ENCODE assay signal across 12 cellular contexts in genomic region chr13:49998714-49999624, GRCh38. TPM values are rescaled to one million over a fixed set of nuclear protein-coding genes. Genes with fewer than 3 reads are reported as not detected.
DNase-seq lines count a peak whose midpoint lies in the region; ATAC-seq, FAIRE-seq and TF ChIP-seq lines count a peak whose summit lies in the region.
"Had no signal": no experiment of that assay in that cellular context is flagged by ENCODE, and none has a peak within 500 bp of the region (broad histone marks: within the 10 kb centered on the region; RNA-seq: fewer than 3 reads in every experiment).

No MANE protein-coding gene starts in this region.

- TF ChIP-seq POLR2A in transverse colon (IDR thresholded peaks at IDR 0.05): no peak

- H3K4me2 ChIP-seq in keratinocyte (ENCODE audit: control insufficient read depth, extremely low read depth, insufficient read depth, low read depth, low read length): peak overlapping the region; percentile 49

- no peaks in the 10 kb centered on the region for H3K9me3 ChIP-seq in cardiac muscle cell (ENCODE audit: low read depth)
- H3K9me3 ChIP-seq in keratinocyte (ENCODE audit: control insufficient read depth, low read depth, low read length): no peaks in the 10 kb centered on the region
- H3K9me3 ChIP-seq in transverse colon: no peaks in the 10 kb centered on the region

- intact Hi-C loops in left cardiac atrium (cut with DNase I) (loop anchor here (5.0 kb wide), 2 partner anchors 83 to 128 kb away; no protein-coding TSS in a partner anchor), transverse colon (cut with DNase I; ENCODE audit: low total_unique reads) (no loop called here)

- peaks cover 45% of the 10 kb centered on the region for H3K79me2 ChIP-seq in keratinocyte (ENCODE audit: control insufficient read depth, insufficient read depth, low read length)

- H3K27ac ChIP-seq in cardiac muscle cell: peak overlapping the region; percentile 99
- no peak overlapping the region for H3K27ac ChIP-seq in keratinocyte (ENCODE audit: control insufficient read depth, insufficient read depth, low read length)
- H3K27ac ChIP-seq in transverse colon: peak overlapping the region; percentile 96 to 100 (median 98)

- H3K4me1 Mint-ChIP-seq in activated T-helper 17 cell treated with anti-CD3 and anti-CD28 coated beads, Interleukin-2, amount 50 U/mL, for 72 hours: peaks cover 15% of the 10 kb centered on the region

- WGBS in transverse colon (ENCODE audit: low coverage in 1 of 2), 2 donors: 51 to 75% methylated on average over 8 to 22 of the region's 22 CpGs

- H3K4me3 ChIP-seq in cardiac muscle cell (peak overlapping the region; percentile 73), keratinocyte (ENCODE audit: control insufficient read depth in 2 of 3, extremely low read depth in 1 of 3, insufficient read depth in 2 of 3, low read depth in 1 of 3, low read length in 3 of 3) (no peak overlapping the region), transverse colon (peak overlapping the region in 2 of 4 donors; percentile 79 to 81)

- H3K27ac Mint-ChIP-seq in activated T-helper 17 cell treated with anti-CD3 and anti-CD28 coated beads, Interleukin-2, amount 50 U/mL, for 72 hours: no peak overlapping the region

- TF ChIP-seq EP300 in transverse colon (IDR thresholded peaks at IDR 0.05; ENCODE audit: low read depth): no peak

- H4K20me1 ChIP-seq in keratinocyte (ENCODE audit: control insufficient read depth, extremely low read depth, insufficient read depth, low read length): no peaks in the 10 kb centered on the region

- in situ Hi-C loops in transverse colon (cut with MboI; ENCODE audit: low pct_ligation_motif_present in 1 of 4, low pct_unique_long_range_greater_than_20kb in 1 of 4, low sequenced_read_pairs in 3 of 4): loop anchor here (10.0 to 25.0 kb wide), 6 partner anchors 86 to 1063 kb away; partner anchors contain the start of gene RNASEH2B (in 4 of the 4)

- H3K27me3 Mint-ChIP-seq in activated T-helper 17 cell treated with anti-CD3 and anti-CD28 coated beads, Interleukin-2, amount 50 U/mL, for 72 hours: no peaks in the 10 kb centered on the region

- H3K36me3 ChIP-seq in cardiac muscle cell (peaks cover 24% of the 10 kb centered on the region), keratinocyte (ENCODE audit: control insufficient read depth in 2 of 2, extremely low read depth in 1 of 2, insufficient read depth in 2 of 2, low read length in 2 of 2) (peaks cover 4 to 10% of the 10 kb centered on the region in 2 experiments), transverse colon (peaks cover 0 to 17% (median 0%) of the 10 kb centered on the region in 4 donors)

- H2AFZ ChIP-seq in keratinocyte (ENCODE audit: control insufficient read depth, low read length): no peak overlapping the region

- no peak for FAIRE-seq in keratinocyte (lab: Jason Lieb, UNC)

- no peak for DNase-seq in cardiac muscle cell (ENCODE audit: low read depth in 1 of 2, low spot score in 1 of 2)
- no peak for DNase-seq in left cardiac atrium
- DNase-seq in keratinocyte (ENCODE audit: low read depth, low spot score): no peak
- DNase-seq in transverse colon: no peak
- no peak for DNase-seq in COR-L47 (lab: John Stamatoyannopoulos, UW)
- DNase-seq: effector CD4-positive, alpha-beta T cell; NCI-H1048; T-helper 9 cell had no signal

- H3K4me1 ChIP-seq in cardiac muscle cell (ENCODE audit: low read depth): peaks cover 9% of the 10 kb centered on the region
- H3K4me1 ChIP-seq in keratinocyte (ENCODE audit: control insufficient read depth, extremely low read depth, insufficient read depth, low read length): peaks cover 20% of the 10 kb centered on the region
- H3K4me1 ChIP-seq in transverse colon: peaks cover 31 to 70% (median 63%) of the 10 kb centered on the region in 4 donors

- H3K36me3 Mint-ChIP-seq in activated T-helper 17 cell treated with anti-CD3 and anti-CD28 coated beads, Interleukin-2, amount 50 U/mL, for 72 hours (ENCODE audit: low read depth): peaks cover 70% of the 10 kb centered on the region

- TF ChIP-seq CTCF in cardiac muscle cell (IDR thresholded peaks at IDR 0.05; ENCODE audit: low read depth, low read length) (no peak), keratinocyte (optimal IDR thresholded peaks at IDR 0.05 in 1 of 3, IDR thresholded peaks at IDR 0.05 in 1 of 3, conservative IDR thresholded peaks at IDR 0.05 in 1 of 3; ENCODE audit: extremely low read depth in 1 of 3, insufficient read depth in 2 of 3, low read length in 3 of 3) (no peak), transverse colon (IDR thresholded peaks at IDR 0.05) (no peak)

- no peak overlapping the region for H3K9ac ChIP-seq in keratinocyte (ENCODE audit: control insufficient read depth, extremely low read depth, insufficient read depth, low read length)

- H3K9me3 Mint-ChIP-seq in activated T-helper 17 cell treated with anti-CD3 and anti-CD28 coated beads, Interleukin-2, amount 50 U/mL, for 72 hours: no peaks in the 10 kb centered on the region

- ATAC-seq in left cardiac atrium (no peak), HG03565 (IDR thresholded peaks at IDR 0.05; ENCODE audit: unreplicated experiment) (no peak), GM18873 (IDR thresholded peaks at IDR 0.05; ENCODE audit: low FRiP score, unreplicated experiment) (no peak)
- ATAC-seq in activated T-helper 17 cell treated with anti-CD3 and anti-CD28 coated beads, Interleukin-2, amount 50 U/mL, for 72 hours (replicated peaks): no peak
- ATAC-seq: sciatic nerve had no signal

- no peaks in the 10 kb centered on the region for H3K27me3 ChIP-seq in cardiac muscle cell
- H3K27me3 ChIP-seq in keratinocyte (ENCODE audit: control insufficient read depth, extremely low read depth, insufficient read depth, low read length): no peaks in the 10 kb centered on the region
- no peaks in the 10 kb centered on the region for H3K27me3 ChIP-seq in transverse colon

- no peaks in the 10 kb centered on the region for H3K9me1 ChIP-seq in keratinocyte (ENCODE audit: control insufficient read depth, extremely low read depth, insufficient read depth, low read length)

- dilution Hi-C loops in keratinocyte (cut with MboI; ENCODE audit: extremely low pct_ligation_motif_present, low sequenced_read_pairs): no loop called here

- H3K4me3 Mint-ChIP-seq in activated T-helper 17 cell treated with anti-CD3 and anti-CD28 coated beads, Interleukin-2, amount 50 U/mL, for 72 hours: peak overlapping the region; percentile 97

RNA-seq across cellular contexts. Expression of gene TRIM13, which starts 2.1 kb away (rescaled TPM):
- total RNA-seq in cardiac muscle cell (13.7 and 18.4 TPM in 2 replicates), left cardiac atrium (10 to 100 TPM; 19.5 to 19.6 TPM), transverse colon (10 to 100 TPM in 2 of 4 donors, 1 to 10 TPM in 2; 5.6 to 30.6 (median 15.0) TPM)
- polyA plus RNA-seq in cardiac muscle cell (19.1 and 27.6 TPM in 2 replicates), keratinocyte (17.2 to 26.5 TPM (median 22.6 TPM) in 3 replicates)
- 10 to 100 TPM; 13.5 to 14.8 TPM for total RNA-seq in activated T-helper 17 cell treated with anti-CD3 and anti-CD28 coated beads, Interleukin-2, amount 50 U/mL, for 72 hours
- polyA plus RNA-seq in keratinocyte (2011; ENCODE audit: low read depth): 14.2 TPM
- 8.7 and 19.8 TPM in 2 replicates for polyA plus RNA-seq in keratinocyte (2011; cell fraction: cytosol; rRNA removed)
- polyA plus RNA-seq in keratinocyte (2011; cell fraction: nucleus; rRNA removed): 36.2 and 46.9 TPM in 2 replicates
- polyA plus RNA-seq in keratinocyte (2012; ENCODE audit: low replicate concordance): 15.3 and 24.1 TPM in 2 replicates
- polyA minus RNA-seq in keratinocyte: 6.0 to 24.5 TPM (median 20.4 TPM) in 3 replicates
- polyA minus RNA-seq in keratinocyte (2011; cell fraction: cytosol; rRNA and poly(A)+ RNA removed): 12.3 TPM
- 18.4 and 24.7 TPM in 2 replicates for polyA minus RNA-seq in keratinocyte (2011; cell fraction: nucleus; rRNA and poly(A)+ RNA removed)

RNA-seq across cellular contexts. Expression of gene KCNRG, which starts 16.3 kb away (rescaled TPM):
- total RNA-seq in cardiac muscle cell: 0.69 and 1.9 TPM in 2 replicates
- 0.31 TPM in 1 of 2 replicates, not detected in the other for polyA plus RNA-seq in cardiac muscle cell
- under 1 TPM in 1 of 2 donors, not detected in 1; 0.55 TPM for total RNA-seq in left cardiac atrium
- under 1 TPM; 0.19 to 0.45 TPM for total RNA-seq in activated T-helper 17 cell treated with anti-CD3 and anti-CD28 coated beads, Interleukin-2, amount 50 U/mL, for 72 hours
- 0.90 to 1.3 TPM (median 1.3 TPM) in 3 replicates for polyA plus RNA-seq in keratinocyte
- not detected for polyA plus RNA-seq in keratinocyte (2011; ENCODE audit: low read depth)
- polyA plus RNA-seq in keratinocyte (2011; cell fraction: cytosol; rRNA removed): 0.57 TPM in 2 replicates
- 1.1 and 1.3 TPM in 2 replicates for polyA plus RNA-seq in keratinocyte (2011; cell fraction: nucleus; rRNA removed)
- polyA plus RNA-seq in keratinocyte (2012; ENCODE audit: low replicate concordance): 0.40 and 0.44 TPM in 2 replicates
- 3.6 to 7.3 TPM in 2 of 3 replicates, not detected in the other for polyA minus RNA-seq in keratinocyte
- polyA minus RNA-seq in keratinocyte (2011; cell fraction: cytosol; rRNA and poly(A)+ RNA removed): 2.5 TPM
- 1.3 and 2.2 TPM in 2 replicates for polyA minus RNA-seq in keratinocyte (2011; cell fraction: nucleus; rRNA and poly(A)+ RNA removed)
- 1 to 10 TPM in 2 of 4 donors, not detected in 2; 2.9 to 3.7 TPM for total RNA-seq in transverse colon
